In the genomic region with DNA sequence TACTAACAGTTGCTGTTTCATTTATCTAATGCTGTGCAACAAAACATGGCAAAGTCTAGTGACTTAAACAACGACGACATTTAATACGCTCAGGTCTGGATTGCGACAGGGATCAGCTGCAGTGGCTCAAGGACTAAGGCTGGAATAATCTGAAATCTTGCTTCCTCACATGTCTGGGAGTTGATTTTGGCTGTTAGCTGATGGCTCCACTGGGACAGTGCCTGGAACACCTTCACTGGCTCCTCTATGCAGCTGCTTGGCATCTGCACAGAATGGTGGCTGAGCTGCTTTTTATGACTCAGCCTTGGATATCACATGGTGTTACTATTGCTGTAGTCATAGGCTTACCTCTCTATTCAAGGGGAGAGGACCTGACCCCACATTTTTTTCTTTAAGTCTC, we compare ENCODE assay signal across 1 cellular context.
TF ChIP-seq lines count a peak whose summit lies in the region.

No MANE protein-coding gene starts in this region.

TF ChIP-seq in K562, 482 proteins besides CTCF, POLR2A, EP300 and RAD21 (continued from another document):
- TF ChIP-seq ZNF592 (IDR thresholded peaks at IDR 0.05) (no peak), HIVEP1 (CRISPR knock-in tag; IDR thresholded peaks at IDR 0.05) (no peak), ARID4B (CRISPR knock-in tag; IDR thresholded peaks at IDR 0.05) (no peak), CCAR2 (IDR thresholded peaks at IDR 0.05; ENCODE audit: low read depth, low read length) (no peak), NCOA1 (IDR thresholded peaks at IDR 0.05; ENCODE audit: low read depth) (no peak)
